Comparison of ENCODE assay signal across 30 cellular contexts in the genomic region with DNA sequence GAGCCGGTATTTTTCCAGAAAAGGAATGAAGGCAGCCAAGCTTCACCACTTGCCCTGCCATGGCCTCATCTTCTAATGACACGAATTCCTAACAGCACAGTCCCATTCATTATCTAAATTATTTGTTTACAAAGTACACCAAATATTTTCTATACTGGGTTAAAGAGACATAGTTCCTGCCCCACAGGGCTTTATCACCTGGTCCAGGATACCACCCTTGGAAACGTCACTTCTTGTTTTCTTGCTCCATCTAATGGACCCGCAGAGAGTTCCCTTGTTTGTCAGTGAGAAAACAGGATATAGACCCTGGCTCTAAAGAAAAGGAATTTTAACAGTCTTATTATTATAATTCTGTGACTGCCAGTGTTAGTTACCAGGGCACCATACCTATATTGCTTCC.
"Had no signal": no experiment of that assay in that cellular context is flagged by ENCODE, and none has a peak within 500 bp of the region (broad histone marks: within the 10 kb centered on the region; RNA-seq: fewer than 3 reads in every experiment).

No MANE protein-coding gene starts in this region.

- DNase-seq: activated CD4-positive, alpha-beta T cell treated with anti-CD3 and anti-CD28 coated beads for 36 hours; activated CD4-positive, alpha-beta T cell treated with anti-CD3 and anti-CD28 coated beads, Interleukin-2, amount 10 ng/mL, durations not matched to agents 7 days and 5 days; activated CD4-positive, alpha-beta T cell treated with anti-CD3 and anti-CD28 coated beads, Interleukin-2, amount 50 U/mL, for 48 hours; activated CD8-positive, alpha-beta T cell treated with anti-CD3 and anti-CD28 coated beads, Interleukin-2, amount 10 ng/mL, durations not matched to agents 7 days and 5 days; activated naive CD4-positive, alpha-beta T cell treated with anti-CD3 and anti-CD28 coated beads, Interleukin-2, amount 10 ng/mL, durations not matched to agents 7 days and 5 days; activated naive CD8-positive, alpha-beta T cell treated with anti-CD3 and anti-CD28 coated beads, Interleukin-2, amount 50 U/mL, for 24 hours; activated T-cell treated with anti-CD3 and anti-CD28 coated beads for 4 hours; activated T-cell treated with anti-CD3 and anti-CD28 coated beads, Interleukin-2, amount 50 U/mL, for 4 hours; anterior cingulate cortex; caudate nucleus; colonic mucosa; NCI-H1105 treated with DMSO at 0.1 percent for 48 hours; NCI-H1436; NCI-H1930; NCI-H2081 treated with DMSO at 0.1 percent for 48 hours; NCI-H345; NCI-H524 treated with DMSO at 0.1 percent for 48 hours; Peyer's patch; RPMI8226; SHP77 treated with DMSO at 0.1 percent for 48 hours; SK-N-SH had no signal

- H3K4me3 ChIP-seq: colonic mucosa, Peyer's patch, SJSA1 had no signal

- H3K4me2 ChIP-seq: SK-N-SH had no signal

- H3K4me3 Mint-ChIP-seq: activated CD4-positive, alpha-beta T cell treated with anti-CD3 and anti-CD28 coated beads for 36 hours; activated CD4-positive, alpha-beta T cell treated with anti-CD3 and anti-CD28 coated beads, Interleukin-2, amount 10 ng/mL, durations not matched to agents 7 days and 5 days; activated CD8-positive, alpha-beta T cell treated with anti-CD3 and anti-CD28 coated beads, Interleukin-2, amount 10 ng/mL, durations not matched to agents 7 days and 5 days; activated naive CD4-positive, alpha-beta T cell treated with anti-CD3 and anti-CD28 coated beads, Interleukin-2, amount 10 ng/mL, durations not matched to agents 7 days and 5 days; activated naive CD8-positive, alpha-beta T cell; activated naive CD8-positive, alpha-beta T cell treated with anti-CD3 and anti-CD28 coated beads, Interleukin-2, amount 50 U/mL, for 24 hours; activated T-cell treated with anti-CD3 and anti-CD28 coated beads, Interleukin-2, amount 50 U/mL, for 4 hours; activated T-helper 1 cell treated with anti-CD3 and anti-CD28 coated beads, Interleukin-12 subunit alpha, Interleukin-12 subunit beta, Interleukin-2, Interleukin-4 antibody, amounts not matched to agents 30 ng/mL and 10 ng/mL and 1 ng/mL, durations not matched to agents 14 hours and 24 hours and 36 hours; brain; T-helper 1 cell treated with Interleukin-12 subunit alpha and Interleukin-12 subunit beta and Interleukin-4 antibody, amounts not matched to agents 30 μg/mL and 1 μg/mL, for 36 hours; T-helper 2 cell treated with Interferon-gamma antibody and Interleukin-4, amounts not matched to agents 5 μg/mL and 100 μg/mL, for 36 hours had no signal

- H3K27ac Mint-ChIP-seq: activated CD4-positive, alpha-beta T cell treated with anti-CD3 and anti-CD28 coated beads for 36 hours; activated CD4-positive, alpha-beta T cell treated with anti-CD3 and anti-CD28 coated beads, Interleukin-2, amount 10 ng/mL, durations not matched to agents 7 days and 5 days; activated CD8-positive, alpha-beta T cell treated with anti-CD3 and anti-CD28 coated beads, Interleukin-2, amount 10 ng/mL, durations not matched to agents 7 days and 5 days; activated naive CD4-positive, alpha-beta T cell treated with anti-CD3 and anti-CD28 coated beads, Interleukin-2, amount 10 ng/mL, durations not matched to agents 7 days and 5 days; activated naive CD8-positive, alpha-beta T cell; activated naive CD8-positive, alpha-beta T cell treated with anti-CD3 and anti-CD28 coated beads, Interleukin-2, amount 50 U/mL, for 24 hours; activated T-helper 1 cell treated with anti-CD3 and anti-CD28 coated beads, Interleukin-12 subunit alpha, Interleukin-12 subunit beta, Interleukin-2, Interleukin-4 antibody, amounts not matched to agents 30 ng/mL and 10 ng/mL and 1 ng/mL, durations not matched to agents 14 hours and 24 hours and 36 hours; brain; T-helper 1 cell treated with Interleukin-12 subunit alpha and Interleukin-12 subunit beta and Interleukin-4 antibody, amounts not matched to agents 30 μg/mL and 1 μg/mL, for 36 hours; T-helper 2 cell treated with Interferon-gamma antibody and Interleukin-4, amounts not matched to agents 5 μg/mL and 100 μg/mL, for 36 hours had no signal

- H3K27me3 ChIP-seq: colonic mucosa, Peyer's patch, SJSA1 had no signal

- ATAC-seq: activated CD4-positive, alpha-beta T cell treated with anti-CD3 and anti-CD28 coated beads for 36 hours; activated CD4-positive, CD25-positive, alpha-beta regulatory T cell treated with anti-CD3 and anti-CD28 coated beads, Interleukin-2, amount 50 U/mL, for 24 hours; activated CD8-positive, alpha-beta T cell treated with anti-CD3 and anti-CD28 coated beads, Interleukin-2, amount 10 ng/mL, durations not matched to agents 7 days and 5 days; activated naive CD8-positive, alpha-beta T cell treated with anti-CD3 and anti-CD28 coated beads, Interleukin-2, amount 50 U/mL, for 24 hours; activated T-cell treated with anti-CD3 and anti-CD28 coated beads, Interleukin-2, amount 50 U/mL, for 4 hours had no signal

- H3K9me3 Mint-ChIP-seq: activated CD4-positive, alpha-beta T cell treated with anti-CD3 and anti-CD28 coated beads, Interleukin-2, amount 10 ng/mL, durations not matched to agents 7 days and 5 days; activated naive CD4-positive, alpha-beta T cell treated with anti-CD3 and anti-CD28 coated beads, Interleukin-2, amount 10 ng/mL, durations not matched to agents 7 days and 5 days; activated naive CD8-positive, alpha-beta T cell treated with anti-CD3 and anti-CD28 coated beads, Interleukin-2, amount 50 U/mL, for 24 hours; activated T-cell treated with anti-CD3 and anti-CD28 coated beads, Interleukin-2, amount 50 U/mL, for 4 hours; activated T-helper 1 cell treated with anti-CD3 and anti-CD28 coated beads, Interleukin-12 subunit alpha, Interleukin-12 subunit beta, Interleukin-2, Interleukin-4 antibody, amounts not matched to agents 30 ng/mL and 10 ng/mL and 1 ng/mL, durations not matched to agents 14 hours and 24 hours and 36 hours; brain; T-helper 1 cell treated with Interleukin-12 subunit alpha and Interleukin-12 subunit beta and Interleukin-4 antibody, amounts not matched to agents 30 μg/mL and 1 μg/mL, for 36 hours; T-helper 2 cell treated with Interferon-gamma antibody and Interleukin-4, amounts not matched to agents 5 μg/mL and 100 μg/mL, for 36 hours had no signal

- H3K27ac ChIP-seq: colonic mucosa, Peyer's patch, SJSA1 had no signal

- FAIRE-seq: bronchial epithelial cell, TTC549 had no signal

- H3K9me3 ChIP-seq: colonic mucosa, Peyer's patch, SJSA1, SK-N-SH had no signal

- H3K9me2 ChIP-seq: SK-N-SH had no signal

- H3K4me1 ChIP-seq: colonic mucosa, Peyer's patch, SJSA1 had no signal

- H3K36me3 Mint-ChIP-seq: activated naive CD4-positive, alpha-beta T cell treated with anti-CD3 and anti-CD28 coated beads, Interleukin-2, amount 10 ng/mL, durations not matched to agents 7 days and 5 days; activated naive CD8-positive, alpha-beta T cell; brain had no signal

- H3K36me3 ChIP-seq: colonic mucosa, Peyer's patch, SJSA1 had no signal

- H3K4me1 Mint-ChIP-seq: activated CD4-positive, alpha-beta T cell treated with anti-CD3 and anti-CD28 coated beads, Interleukin-2, amount 10 ng/mL, durations not matched to agents 7 days and 5 days; activated naive CD4-positive, alpha-beta T cell treated with anti-CD3 and anti-CD28 coated beads, Interleukin-2, amount 10 ng/mL, durations not matched to agents 7 days and 5 days had no signal

- H3K9ac ChIP-seq: SK-N-SH had no signal
